ENCODE assay signal across 12 cellular contexts in genomic region chr2:241743620-241744019, GRCh38. TPM values are rescaled to one million over a fixed set of nuclear protein-coding genes. Genes with fewer than 3 reads are reported as not detected.
DNase-seq lines count a peak whose midpoint lies in the region; ATAC-seq lines count a peak whose summit lies in the region.
"Had no signal": no experiment of that assay in that cellular context is flagged by ENCODE, and none has a peak within 500 bp of the region (broad histone marks: within the 10 kb centered on the region; RNA-seq: fewer than 3 reads in every experiment).

No MANE protein-coding gene starts in this region.

- intact Hi-C loops in activated CD4-positive, alpha-beta memory T cell treated with anti-CD3 and anti-CD28 coated beads for 36 hours (cut with micrococcal nuclease), result no loop called here

- H3K4me1 Mint-ChIP-seq in activated CD4-positive, alpha-beta T cell treated with anti-CD3 and anti-CD28 coated beads, Interleukin-2, amount 10 ng/mL, durations not matched to agents 7 days and 5 days, result peaks cover 26% of the 10 kb centered on the region
- peaks cover 13% of the 10 kb centered on the region for H3K4me1 Mint-ChIP-seq in T-helper 17 cell
- peaks cover 18 to 22% of the 10 kb centered on the region in 2 donors for H3K4me1 Mint-ChIP-seq in stimulated activated naive B cell treated with anti-CD40 and anti-IgM and Interleukin-4, amounts not matched to agents 10 μg/mL and 1 μg/mL and 100 μg/mL, for 72 hours
- H3K4me1 Mint-ChIP-seq in activated CD4-positive, alpha-beta memory T cell treated with anti-CD3 and anti-CD28 coated beads for 36 hours (ENCODE audit: low read depth), result peaks cover 29% of the 10 kb centered on the region

- H3K9me3 Mint-ChIP-seq in activated CD4-positive, alpha-beta T cell treated with anti-CD3 and anti-CD28 coated beads, Interleukin-2, amount 10 ng/mL, durations not matched to agents 7 days and 5 days, result peaks cover 4% of the 10 kb centered on the region
- peaks cover 0 to 3% of the 10 kb centered on the region in 2 donors for H3K9me3 Mint-ChIP-seq in stimulated activated naive B cell treated with anti-CD40 and anti-IgM and Interleukin-4, amounts not matched to agents 10 μg/mL and 1 μg/mL and 100 μg/mL, for 72 hours
- H3K9me3 Mint-ChIP-seq in activated CD4-positive, alpha-beta memory T cell treated with anti-CD3 and anti-CD28 coated beads for 36 hours, result no peaks in the 10 kb centered on the region

- POLR2A ChIA-PET in activated CD4-positive, alpha-beta T cell treated with anti-CD3 and anti-CD28 coated beads, Interleukin-2, amount 10 ng/mL, durations not matched to agents 7 days and 5 days (lab: Charles Lee), result no interaction called here
- POLR2A ChIA-PET in activated CD4-positive, alpha-beta memory T cell treated with anti-CD3 and anti-CD28 coated beads for 36 hours (lab: Charles Lee), result no interaction called here

- H3K36me3 Mint-ChIP-seq in activated CD4-positive, alpha-beta T cell treated with anti-CD3 and anti-CD28 coated beads, Interleukin-2, amount 10 ng/mL, durations not matched to agents 7 days and 5 days (ENCODE audit: low read depth), result peaks cover 18% of the 10 kb centered on the region
- peaks cover 8% of the 10 kb centered on the region for H3K36me3 Mint-ChIP-seq in T-helper 17 cell (ENCODE audit: low read depth)
- H3K36me3 Mint-ChIP-seq in stimulated activated naive B cell treated with anti-CD40 and anti-IgM and Interleukin-4, amounts not matched to agents 10 μg/mL and 1 μg/mL and 100 μg/mL, for 72 hours, result peaks cover 54 to 68% of the 10 kb centered on the region in 2 donors
- peaks cover 22% of the 10 kb centered on the region for H3K36me3 Mint-ChIP-seq in activated CD4-positive, alpha-beta memory T cell treated with anti-CD3 and anti-CD28 coated beads for 36 hours

- ATAC-seq in T-helper 17 cell, result no peak
- ATAC-seq in stimulated activated naive B cell treated with anti-CD40 and anti-IgM and Interleukin-4, amounts not matched to agents 10 μg/mL and 1 μg/mL and 100 μg/mL, for 72 hours (replicated peaks), result no peak
- ATAC-seq: HCT116 had no signal

- CTCF ChIA-PET in activated CD4-positive, alpha-beta T cell treated with anti-CD3 and anti-CD28 coated beads, Interleukin-2, amount 10 ng/mL, durations not matched to agents 7 days and 5 days (lab: Charles Lee), result interaction anchor here (0.9 kb wide), 1 partner anchor 34 kb away, joined by 3 read pairs; no protein-coding TSS in a partner anchor
- CTCF ChIA-PET in activated CD4-positive, alpha-beta memory T cell treated with anti-CD3 and anti-CD28 coated beads for 36 hours (lab: Charles Lee), result no interaction called here

- no peaks in the 10 kb centered on the region for H3K9me3 ChIP-seq in T-helper 17 cell (ENCODE audit: control insufficient read depth, low read length, poor library complexity, severe bottlenecking)

- H3K27me3 Mint-ChIP-seq in activated CD4-positive, alpha-beta T cell treated with anti-CD3 and anti-CD28 coated beads, Interleukin-2, amount 10 ng/mL, durations not matched to agents 7 days and 5 days, result no peaks in the 10 kb centered on the region
- no peaks in the 10 kb centered on the region for H3K27me3 Mint-ChIP-seq in T-helper 17 cell
- no peaks in the 10 kb centered on the region for H3K27me3 Mint-ChIP-seq in stimulated activated naive B cell treated with anti-CD40 and anti-IgM and Interleukin-4, amounts not matched to agents 10 μg/mL and 1 μg/mL and 100 μg/mL, for 72 hours
- no peaks in the 10 kb centered on the region for H3K27me3 Mint-ChIP-seq in activated CD4-positive, alpha-beta memory T cell treated with anti-CD3 and anti-CD28 coated beads for 36 hours
- H3K27me3 Mint-ChIP-seq: CD4-positive, CD25-positive, alpha-beta regulatory T cell had no signal

- no peak for DNase-seq in activated CD4-positive, alpha-beta T cell treated with anti-CD3 and anti-CD28 coated beads, Interleukin-2, amount 10 ng/mL, durations not matched to agents 7 days and 5 days
- no peak for DNase-seq in activated CD4-positive, alpha-beta T cell treated with anti-CD3 and anti-CD28 coated beads for 1 hour
- DNase-seq in T-helper 17 cell (no peak), myocyte (ENCODE audit: low read depth) (peak; percentile 30)
- DNase-seq in stimulated activated naive B cell treated with anti-CD40 and anti-IgM and Interleukin-4, amounts not matched to agents 10 μg/mL and 1 μg/mL and 100 μg/mL, for 72 hours, result no peak
- no peak for DNase-seq in activated CD4-positive, alpha-beta memory T cell treated with anti-CD3 and anti-CD28 coated beads for 36 hours
- DNase-seq in stimulated activated CD4-positive, alpha-beta T cell treated with anti-CD3 and anti-CD28 coated beads, Interleukin-1b, Interleukin-23, amount 100 ng/mL, for 48 hours, result no peak
- DNase-seq: CD4-positive, CD25-positive, alpha-beta regulatory T cell; DMS53; GF-D8 had no signal

- H3K27ac Mint-ChIP-seq in activated CD4-positive, alpha-beta T cell treated with anti-CD3 and anti-CD28 coated beads, Interleukin-2, amount 10 ng/mL, durations not matched to agents 7 days and 5 days, result peak overlapping the region; percentile 41
- H3K27ac Mint-ChIP-seq in T-helper 17 cell, result peak overlapping the region; percentile 80
- peak overlapping the region; percentile 22 for H3K27ac Mint-ChIP-seq in stimulated activated naive B cell treated with anti-CD40 and anti-IgM and Interleukin-4, amounts not matched to agents 10 μg/mL and 1 μg/mL and 100 μg/mL, for 72 hours
- H3K27ac Mint-ChIP-seq in activated CD4-positive, alpha-beta memory T cell treated with anti-CD3 and anti-CD28 coated beads for 36 hours, result no peak overlapping the region
- H3K27ac Mint-ChIP-seq: CD4-positive, CD25-positive, alpha-beta regulatory T cell had no signal

- no peak overlapping the region for H3K4me3 Mint-ChIP-seq in activated CD4-positive, alpha-beta T cell treated with anti-CD3 and anti-CD28 coated beads, Interleukin-2, amount 10 ng/mL, durations not matched to agents 7 days and 5 days
- no peak overlapping the region for H3K4me3 Mint-ChIP-seq in T-helper 17 cell
- H3K4me3 Mint-ChIP-seq in stimulated activated naive B cell treated with anti-CD40 and anti-IgM and Interleukin-4, amounts not matched to agents 10 μg/mL and 1 μg/mL and 100 μg/mL, for 72 hours, result no peak overlapping the region
- H3K4me3 Mint-ChIP-seq in activated CD4-positive, alpha-beta memory T cell treated with anti-CD3 and anti-CD28 coated beads for 36 hours, result no peak overlapping the region
- H3K4me3 Mint-ChIP-seq: CD4-positive, CD25-positive, alpha-beta regulatory T cell had no signal

RNA-seq across cellular contexts. Expression of gene D2HGDH, which starts 9.2 kb away (rescaled TPM):
- total RNA-seq in activated CD4-positive, alpha-beta T cell treated with anti-CD3 and anti-CD28 coated beads, Interleukin-2, amount 10 ng/mL, durations not matched to agents 7 days and 5 days, result 10 to 100 TPM; 18.5 to 29.2 TPM
- 10 to 100 TPM; 28.0 to 32.6 TPM for total RNA-seq in T-helper 17 cell
- 17.3 and 23.7 TPM in 2 replicates for total RNA-seq in myocyte
- 21.3 TPM for polyA plus RNA-seq in myocyte (2012)
- 10 to 100 TPM; 27.5 to 28.2 TPM for total RNA-seq in activated CD4-positive, alpha-beta memory T cell treated with anti-CD3 and anti-CD28 coated beads for 36 hours

RNA-seq across cellular contexts. Expression of gene GAL3ST2, which starts 33.0 kb away (rescaled TPM):
- total RNA-seq in activated CD4-positive, alpha-beta T cell treated with anti-CD3 and anti-CD28 coated beads, Interleukin-2, amount 10 ng/mL, durations not matched to agents 7 days and 5 days, result not detected
- total RNA-seq in T-helper 17 cell (1 to 10 TPM; 2.2 to 2.4 TPM), myocyte (0.47 TPM in 1 of 2 replicates, not detected in the other)
- polyA plus RNA-seq in myocyte (2012), result 0.19 TPM
- under 1 TPM; 0.65 to 0.93 TPM for total RNA-seq in activated CD4-positive, alpha-beta memory T cell treated with anti-CD3 and anti-CD28 coated beads for 36 hours
- polyA plus RNA-seq: BJ; CD4-positive, CD25-positive, alpha-beta regulatory T cell had no signal

RNA-seq across cellular contexts. Expression of gene ING5, which starts 41.8 kb away (rescaled TPM):
- 10 to 100 TPM; 39.9 to 45.4 TPM for total RNA-seq in activated CD4-positive, alpha-beta T cell treated with anti-CD3 and anti-CD28 coated beads, Interleukin-2, amount 10 ng/mL, durations not matched to agents 7 days and 5 days
- total RNA-seq in T-helper 17 cell (10 to 100 TPM; 50.2 to 60.8 TPM), myocyte (18.7 and 21.4 TPM in 2 replicates)
- 23.5 TPM for polyA plus RNA-seq in myocyte (2012)
- total RNA-seq in activated CD4-positive, alpha-beta memory T cell treated with anti-CD3 and anti-CD28 coated beads for 36 hours, result 10 to 100 TPM; 35.7 to 36.6 TPM

RNA-seq across cellular contexts. Expression of gene DTYMK, which starts 57.0 kb away (rescaled TPM):
- 10 to 100 TPM; 79.7 to 87.0 TPM for total RNA-seq in activated CD4-positive, alpha-beta T cell treated with anti-CD3 and anti-CD28 coated beads, Interleukin-2, amount 10 ng/mL, durations not matched to agents 7 days and 5 days
- total RNA-seq in T-helper 17 cell, result 10 to 100 TPM; 11.9 TPM
- total RNA-seq in myocyte, result 19.5 and 20.1 TPM in 2 replicates
- polyA plus RNA-seq in myocyte (2012), result 26.2 TPM
- total RNA-seq in activated CD4-positive, alpha-beta memory T cell treated with anti-CD3 and anti-CD28 coated beads for 36 hours, result 10 to 100 TPM; 85.9 to 88.7 TPM
